In genomic region chr11:27183672-27184457, GRCh38 we compare ENCODE assay signal across 8 cellular contexts.
DNase-seq lines count a peak whose midpoint lies in the region; ATAC-seq and TF ChIP-seq lines count a peak whose summit lies in the region.

No MANE protein-coding gene starts in this region.

- H3K79me2 ChIP-seq in MM.1S (ENCODE audit: low read length), result no peaks in the 10 kb centered on the region

- H3K9ac ChIP-seq in MM.1S (ENCODE audit: low read length) (no peak overlapping the region), SK-N-MC (ENCODE audit: insufficient read length) (no peak overlapping the region)

- no peaks in the 10 kb centered on the region for H3K9me2 ChIP-seq in MM.1S (replicated peaks; ENCODE audit: insufficient read depth, low read length)

- H3K27me3 ChIP-seq in BE2C (no peaks in the 10 kb centered on the region), MM.1S (replicated peaks; ENCODE audit: insufficient read depth, low read length) (no peaks in the 10 kb centered on the region), lung (ENCODE audit: control insufficient read depth, insufficient read depth) (no peaks in the 10 kb centered on the region)

- H3K9me3 ChIP-seq in BE2C, result no peaks in the 10 kb centered on the region
- no peaks in the 10 kb centered on the region for H3K9me3 ChIP-seq in MM.1S (replicated peaks; ENCODE audit: insufficient read depth, low read length)
- peaks cover 4% of the 10 kb centered on the region; the same call in 1 of the 2 replicates for H3K9me3 ChIP-seq in SK-N-MC (ENCODE audit: low read depth, low read length)
- no peaks in the 10 kb centered on the region for H3K9me3 ChIP-seq in lung (ENCODE audit: control insufficient read depth in 2 of 2, insufficient read depth in 1 of 2, low read length in 1 of 2)

- TF ChIP-seq CTCF in BE2C (IDR thresholded peaks at IDR 0.05; ENCODE audit: low read depth, low read length) (peak; percentile 61), MM.1S (IDR thresholded peaks at IDR 0.05; ENCODE audit: low read length) (peak; percentile 64), coronary artery (IDR thresholded peaks at IDR 0.05) (peak; percentile 34), lung (IDR thresholded peaks at IDR 0.05; ENCODE audit: control extremely low read depth, extremely low read depth) (peak; percentile 68)

- H3K4me3 ChIP-seq in BE2C (ENCODE audit: low read depth, low read length) (no peak overlapping the region), MM.1S (ENCODE audit: low read length) (no peak overlapping the region), SK-N-MC (no peak overlapping the region), coronary artery (no peak overlapping the region), lung (no peak overlapping the region)

- no peaks in the 10 kb centered on the region for H3F3A ChIP-seq in MM.1S (ENCODE audit: insufficient read depth, low read length)

- WGBS in lung, 2 donors, result 33 to 34% methylated on average over 6 of the region's 6 CpGs

- peak; percentile 41 for DNase-seq in BE2C
- peak; percentile 51 for DNase-seq in MM.1S
- peak; percentile 48 for DNase-seq in SK-N-MC (ENCODE audit: low read depth, low spot score)
- no peak for DNase-seq in coronary artery (ENCODE audit: low spot score)
- DNase-seq in lung (ENCODE audit: low spot score), result no peak
- DNase-seq in superior temporal gyrus (ENCODE audit: extremely low spot score), result peak; percentile 88

- H3K27ac ChIP-seq in MM.1S (ENCODE audit: low read length) (no peak overlapping the region), SK-N-MC (no peak overlapping the region), coronary artery (no peak overlapping the region), lung (ENCODE audit: low read depth in 1 of 2, low read length in 1 of 2) (no peak overlapping the region)

- no peak overlapping the region for H3K4me2 ChIP-seq in MM.1S (ENCODE audit: low read depth, low read length)

- no peak overlapping the region for H2AFZ ChIP-seq in MM.1S (ENCODE audit: low read length)

- peak; percentile 73 for ATAC-seq in GM18502 (IDR thresholded peaks at IDR 0.05; ENCODE audit: poor library complexity, unreplicated experiment)
- no peak for ATAC-seq in lung (ENCODE audit: insufficient read depth, low FRiP score)
- ATAC-seq in HG02938 (IDR thresholded peaks at IDR 0.05; ENCODE audit: unreplicated experiment), result no peak

- H4K20me1 ChIP-seq in MM.1S (ENCODE audit: insufficient read depth, low read length), result no peaks in the 10 kb centered on the region

- H3K36me3 ChIP-seq in BE2C (no peaks in the 10 kb centered on the region), MM.1S (replicated peaks; ENCODE audit: insufficient read depth, low read length) (no peaks in the 10 kb centered on the region), SK-N-MC (ENCODE audit: insufficient read depth, low read length) (no peaks in the 10 kb centered on the region), lung (ENCODE audit: control insufficient read depth in 2 of 2, insufficient read depth in 2 of 2, low read length in 2 of 2) (no peaks in the 10 kb centered on the region)

- H3K4me1 ChIP-seq in BE2C (no peaks in the 10 kb centered on the region), MM.1S (ENCODE audit: low read length) (no peaks in the 10 kb centered on the region), lung (ENCODE audit: control insufficient read depth in 2 of 2, insufficient read depth in 2 of 2, low read length in 2 of 2) (no peaks in the 10 kb centered on the region)

Comparison
In these comparisons a context has a peak if more than half of its experiments do, and no peak if none do; other contexts are left out.
1. DNase-seq: peak in BE2C (single experiment), MM.1S (single experiment), SK-N-MC (single experiment) and superior temporal gyrus (single experiment); none in coronary artery (single experiment) and lung (single experiment).
2. Peak in every context shown above with its lines, with median percentiles within 50 percentile points of each other: CTCF ChIP-seq.